In genomic region chr6:32203435-32204267, GRCh38 we compare ENCODE assay signal across 20 cellular contexts. TPM values are rescaled to one million over a fixed set of nuclear protein-coding genes. Genes with fewer than 3 reads are reported as not detected.
DNase-seq lines count a peak whose midpoint lies in the region; ATAC-seq and TF ChIP-seq lines count a peak whose summit lies in the region.
"Had no signal": no experiment of that assay in that cellular context is flagged by ENCODE, and none has a peak within 500 bp of the region (broad histone marks: within the 10 kb centered on the region; RNA-seq: fewer than 3 reads in every experiment).

No MANE protein-coding gene starts in this region.

- peaks cover 14% of the 10 kb centered on the region for H3K27me3 Mint-ChIP-seq in osteocyte (ENCODE audit: unreplicated experiment)
- H3K27me3 Mint-ChIP-seq: activated CD4-positive, alpha-beta memory T cell treated with anti-CD3 and anti-CD28 coated beads for 36 hours; activated naive CD8-positive, alpha-beta T cell treated with anti-CD3 and anti-CD28 coated beads, Interleukin-2, amount 50 U/mL, for 24 hours had no signal

- intact Hi-C loops in body of pancreas (cut with DNase I): no loop called here

- no peak for TF ChIP-seq POLR2A in body of pancreas (IDR thresholded peaks at IDR 0.05)

- H3K4me3 Mint-ChIP-seq in osteocyte (ENCODE audit: unreplicated experiment): no peak overlapping the region
- H3K4me3 Mint-ChIP-seq: activated CD4-positive, alpha-beta memory T cell treated with anti-CD3 and anti-CD28 coated beads for 36 hours; activated naive CD8-positive, alpha-beta T cell treated with anti-CD3 and anti-CD28 coated beads, Interleukin-2, amount 50 U/mL, for 24 hours; CD8-positive, alpha-beta T cell had no signal

- 53 to 62% methylated on average over 5 to 9 of the region's 9 CpGs for WGBS in body of pancreas, 2 donors

- no peaks in the 10 kb centered on the region for H3K9me3 ChIP-seq in body of pancreas
- H3K9me3 ChIP-seq: right atrium auricular region had no signal

- no peaks in the 10 kb centered on the region for H3K36me3 ChIP-seq in body of pancreas (replicated peaks in 1 of 2; ENCODE audit: insufficient read depth in 1 of 2, low read depth in 2 of 2)
- H3K36me3 ChIP-seq: right atrium auricular region had no signal

- H3K27me3 ChIP-seq in body of pancreas: no peaks in the 10 kb centered on the region
- H3K27me3 ChIP-seq: right atrium auricular region had no signal

- peaks cover 6% of the 10 kb centered on the region for H3K9me3 Mint-ChIP-seq in osteocyte (ENCODE audit: unreplicated experiment)
- H3K9me3 Mint-ChIP-seq: activated CD4-positive, alpha-beta memory T cell treated with anti-CD3 and anti-CD28 coated beads for 36 hours; activated naive CD8-positive, alpha-beta T cell treated with anti-CD3 and anti-CD28 coated beads, Interleukin-2, amount 50 U/mL, for 24 hours; CD8-positive, alpha-beta T cell had no signal

- peaks cover 9% of the 10 kb centered on the region for H3K4me1 Mint-ChIP-seq in osteocyte (ENCODE audit: unreplicated experiment)
- H3K4me1 Mint-ChIP-seq: activated naive CD8-positive, alpha-beta T cell treated with anti-CD3 and anti-CD28 coated beads, Interleukin-2, amount 50 U/mL, for 24 hours had no signal

- H3K4me1 ChIP-seq in body of pancreas: no peaks in the 10 kb centered on the region
- H3K4me1 ChIP-seq: right atrium auricular region had no signal

- no peak for TF ChIP-seq CTCF in body of pancreas (IDR thresholded peaks at IDR 0.05)
- no peak for TF ChIP-seq CTCF in osteocyte (IDR thresholded peaks at IDR 0.05)

- peak overlapping the region; percentile 2 for H3K27ac Mint-ChIP-seq in osteocyte (ENCODE audit: unreplicated experiment)
- H3K27ac Mint-ChIP-seq: activated CD4-positive, alpha-beta memory T cell treated with anti-CD3 and anti-CD28 coated beads for 36 hours; activated naive CD8-positive, alpha-beta T cell treated with anti-CD3 and anti-CD28 coated beads, Interleukin-2, amount 50 U/mL, for 24 hours; CD8-positive, alpha-beta T cell; H9 had no signal

- H3K36me3 Mint-ChIP-seq in osteocyte (ENCODE audit: unreplicated experiment): no peaks in the 10 kb centered on the region
- H3K36me3 Mint-ChIP-seq: activated CD4-positive, alpha-beta memory T cell treated with anti-CD3 and anti-CD28 coated beads for 36 hours; CD8-positive, alpha-beta T cell had no signal

- ATAC-seq in body of pancreas (peak; percentile 21), HG03139 (IDR thresholded peaks at IDR 0.05; ENCODE audit: unreplicated experiment) (no peak)
- ATAC-seq: activated naive CD8-positive, alpha-beta T cell treated with anti-CD3 and anti-CD28 coated beads, Interleukin-2, amount 50 U/mL, for 24 hours; CD8-positive, alpha-beta T cell; left cardiac atrium; stimulated activated naive CD8-positive, alpha-beta T cell treated with anti-CD3 and anti-CD28 coated beads, Interleukin-15, Interleukin-2, amounts not matched to agents 100 U/mL and 50 U/mL, for 24 hours had no signal

- no peak overlapping the region for H3K27ac ChIP-seq in body of pancreas
- H3K27ac ChIP-seq: right atrium auricular region had no signal

- DNase-seq in NCI-H69 (lab: John Stamatoyannopoulos, UW): peak; percentile 83
- DNase-seq in body of pancreas: no peak
- DNase-seq in osteocyte (ENCODE audit: extremely low spot score, unreplicated experiment): no peak
- DNase-seq in iPS-NIHi11 (ENCODE audit: low spot score): no peak
- DNase-seq: activated CD4-positive, alpha-beta memory T cell treated with anti-CD3 and anti-CD28 coated beads for 36 hours; activated CD4-positive, CD25-positive, alpha-beta regulatory T cell; activated effector memory CD4-positive, alpha-beta T cell treated with anti-CD3 and anti-CD28 coated beads, Interleukin-2, amount 50 U/mL, for 16 hours; activated naive CD8-positive, alpha-beta T cell treated with anti-CD3 and anti-CD28 coated beads, Interleukin-2, amount 50 U/mL, for 24 hours; activated T-cell treated with anti-CD3 and anti-CD28 coated beads for 4 hours; CD8-positive, alpha-beta T cell; H9; KBM-7; left cardiac atrium; mesenchymal stem cell; NCI-H1436; NCI-H748 treated with DMSO at 0.1 percent for 48 hours; stimulated activated CD4-positive, alpha-beta T cell treated with anti-CD3 and anti-CD28 coated beads, Interleukin-4, amount 100 ng/mL, for 4 hours; stimulated activated naive CD8-positive, alpha-beta T cell treated with anti-CD3 and anti-CD28 coated beads, Interleukin-15, Interleukin-2, amounts not matched to agents 100 U/mL and 50 U/mL, for 24 hours had no signal

- H3K4me3 ChIP-seq in body of pancreas: no peak overlapping the region
- H3K4me3 ChIP-seq: right atrium auricular region had no signal

RNA-seq across cellular contexts. Expression of gene GPSM3, which starts 11.2 kb away (rescaled TPM):
- total RNA-seq in body of pancreas: 1 to 10 TPM; 1.3 to 6.0 TPM
- 7.5 TPM in 2 replicates for total RNA-seq in osteocyte

RNA-seq across cellular contexts. Expression of gene PBX2, which starts 13.6 kb away (rescaled TPM):
- total RNA-seq in body of pancreas (10 to 100 TPM; 28.8 to 31.3 TPM), osteocyte (71.4 and 77.1 TPM in 2 replicates)

RNA-seq across cellular contexts. Expression of gene AGER, which starts 19.6 kb away (rescaled TPM):
- total RNA-seq in body of pancreas (1 to 10 TPM; 3.0 to 4.9 TPM), osteocyte (3.8 and 4.1 TPM in 2 replicates)

RNA-seq across cellular contexts. Expression of gene NOTCH4, which starts 20.2 kb away (rescaled TPM):
- total RNA-seq in body of pancreas: 10 to 100 TPM; 10.6 to 48.1 TPM
- total RNA-seq in osteocyte: 0.83 and 1.5 TPM in 2 replicates

RNA-seq across cellular contexts. Expression of gene RNF5, which starts 25.4 kb away (rescaled TPM):
- total RNA-seq in body of pancreas: 10 to 100 TPM; 34.0 to 62.0 TPM
- total RNA-seq in osteocyte: 47.1 and 51.6 TPM in 2 replicates
